ENCODE assay signal across 8 cellular contexts in the genomic region with DNA sequence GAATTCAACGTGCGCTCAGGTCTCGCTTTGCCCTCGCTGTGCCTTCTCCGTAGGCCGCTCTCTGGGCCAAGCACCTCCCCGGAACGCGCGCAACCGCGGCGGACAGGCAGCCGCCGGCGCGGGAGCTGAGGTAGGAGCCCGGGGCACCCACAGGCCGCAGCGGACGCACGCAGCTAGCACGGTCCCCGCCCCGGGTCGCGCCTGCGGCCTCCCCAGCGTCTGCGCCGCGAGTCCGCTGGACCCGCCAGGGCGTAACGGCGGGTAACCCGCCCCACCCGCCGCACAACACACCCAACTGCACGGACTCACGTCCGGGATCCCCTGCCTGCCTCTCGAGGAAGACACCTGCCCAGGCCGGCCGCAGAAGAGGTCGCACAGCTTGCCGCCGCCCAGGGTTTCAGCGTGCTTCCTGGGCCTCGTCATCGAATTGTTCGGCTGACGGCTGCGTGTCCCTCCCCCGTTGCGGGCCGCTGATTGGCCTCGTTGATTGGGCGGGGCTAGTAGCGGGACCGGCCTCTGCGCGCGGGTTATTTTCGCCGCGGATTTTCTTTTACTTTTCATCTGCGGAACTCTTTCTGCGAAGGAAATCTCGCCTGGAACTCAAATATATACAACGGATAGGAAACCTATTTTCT. TPM values are rescaled to one million over a fixed set of nuclear protein-coding genes. Genes with fewer than 3 reads are reported as not detected.
DNase-seq lines count a peak whose midpoint lies in the region; ATAC-seq and TF ChIP-seq lines count a peak whose summit lies in the region.

A gene with protein sequence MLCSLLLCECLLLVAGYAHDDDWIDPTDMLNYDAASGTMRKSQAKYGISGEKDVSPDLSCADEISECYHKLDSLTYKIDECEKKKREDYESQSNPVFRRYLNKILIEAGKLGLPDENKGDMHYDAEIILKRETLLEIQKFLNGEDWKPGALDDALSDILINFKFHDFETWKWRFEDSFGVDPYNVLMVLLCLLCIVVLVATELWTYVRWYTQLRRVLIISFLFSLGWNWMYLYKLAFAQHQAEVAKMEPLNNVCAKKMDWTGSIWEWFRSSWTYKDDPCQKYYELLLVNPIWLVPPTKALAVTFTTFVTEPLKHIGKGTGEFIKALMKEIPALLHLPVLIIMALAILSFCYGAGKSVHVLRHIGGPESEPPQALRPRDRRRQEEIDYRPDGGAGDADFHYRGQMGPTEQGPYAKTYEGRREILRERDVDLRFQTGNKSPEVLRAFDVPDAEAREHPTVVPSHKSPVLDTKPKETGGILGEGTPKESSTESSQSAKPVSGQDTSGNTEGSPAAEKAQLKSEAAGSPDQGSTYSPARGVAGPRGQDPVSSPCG (minus strand): TSS at position 433 of the 635 bp plus-strand sequence. CDS start 13,047 bp downstream, outside the sequence.

- TF ChIP-seq POLR2A in GM15510 (IDR thresholded peaks at IDR 0.05; ENCODE audit: borderline replicate concordance, extremely low read depth, insufficient read length) (peak; percentile 84), uterus (IDR thresholded peaks at IDR 0.05) (peak; percentile 88 to 94)

- H3K27me3 ChIP-seq in right atrium auricular region: no peaks in the 10 kb centered on the region
- H3K27me3 ChIP-seq in uterus: no peaks in the 10 kb centered on the region

- no peaks in the 10 kb centered on the region for H3K9me3 ChIP-seq in right atrium auricular region
- no peaks in the 10 kb centered on the region for H3K9me3 ChIP-seq in uterus

- intact Hi-C loops in uterus (cut with DNase I; ENCODE audit: low total_unique reads): no loop called here

- peak; percentile 92 for ATAC-seq in HG02885 (IDR thresholded peaks at IDR 0.05; ENCODE audit: poor library complexity, unreplicated experiment)

- peaks cover 0 to 29% of the 10 kb centered on the region in 2 donors for H3K4me1 ChIP-seq in right atrium auricular region
- peaks cover 5 to 7% of the 10 kb centered on the region in 2 donors for H3K4me1 ChIP-seq in uterus

- H3K36me3 ChIP-seq in right atrium auricular region (peaks cover 3% of the 10 kb centered on the region), uterus (no peaks in the 10 kb centered on the region)

- peak within 1 kb of the TSS; percentile 78 to 84 for H3K4me3 ChIP-seq in right atrium auricular region
- peak within 1 kb of the TSS; percentile 57 to 88 for H3K4me3 ChIP-seq in uterus

- peak in 1 of 2 donors; percentile 10 for TF ChIP-seq CTCF in right atrium auricular region (IDR thresholded peaks at IDR 0.05)
- peak in 1 of 4 experiments; percentile 25 for TF ChIP-seq CTCF in uterus (IDR thresholded peaks at IDR 0.05)

- peak; percentile 77 to 89 for DNase-seq in NCI-H187 (lab: John Stamatoyannopoulos, UW)
- peak; percentile 84 to 97 (median 91) for DNase-seq in T-helper 2 cell
- peak; percentile 39 to 95 (median 85) for DNase-seq in anterior cingulate cortex (lab: John Stamatoyannopoulos, UW)
- peak; percentile 93 for DNase-seq in right atrium auricular region (ENCODE audit: low spot score)
- DNase-seq in pulmonary artery endothelial cell (ENCODE audit: low read depth, low spot score): peak; percentile 51
- DNase-seq in uterus: peak; percentile 90 to 93

- H3K27ac ChIP-seq in right atrium auricular region: peak within 1 kb of the TSS; percentile 93 to 96
- H3K27ac ChIP-seq in uterus: peak within 1 kb of the TSS; percentile 92 to 98

RNA-seq across cellular contexts. Expression of the gene that starts here (rescaled TPM):
- total RNA-seq in right atrium auricular region (10 to 100 TPM; 19.7 to 20.5 TPM), pulmonary artery endothelial cell (27.4 and 31.1 TPM in 2 replicates), uterus (10 to 100 TPM; 30.6 to 71.2 (median 54.7) TPM)

Comparison
In these comparisons a context has a peak if more than half of its experiments do, and no peak if none do; other contexts are left out.
1. Peak in every context shown above with its lines: DNase-seq, ATAC-seq, H3K4me3 ChIP-seq and H3K27ac ChIP-seq.